Comparison of ENCODE assay signal across 8 cellular contexts in genomic region chr3:50238549-50239026, GRCh38. TPM values are rescaled to one million over a fixed set of nuclear protein-coding genes. Genes with fewer than 3 reads are reported as not detected.
A peak's percentile ranks its signal among the peaks of the same experiment; 100 is the strongest.
DNase-seq lines count a peak whose midpoint lies in the region; ATAC-seq, FAIRE-seq and TF ChIP-seq lines count a peak whose summit lies in the region.

No MANE protein-coding gene starts in this region.

- ATAC-seq in body of pancreas, result peak; percentile 62
- no peak for ATAC-seq in stimulated activated effector memory CD8-positive, alpha-beta T cell treated with anti-CD3 and anti-CD28 coated beads, Interleukin-12 subunit alpha, Interleukin-12 subunit beta, amount 100 ng/mL, for 72 hours
- no peak for ATAC-seq in HG02642 (IDR thresholded peaks at IDR 0.05; ENCODE audit: poor library complexity, unreplicated experiment)
- ATAC-seq in GM18517 (IDR thresholded peaks at IDR 0.05; ENCODE audit: unreplicated experiment), result no peak

- WGBS in body of pancreas, 2 donors, result 0 to 4% methylated on average over 6 to 7 of the region's 7 CpGs

- peak overlapping the region; percentile 35; the same call in 1 of the 2 replicates for H3K27ac ChIP-seq in KMS-11
- peak overlapping the region; percentile 48 to 87 (median 80) for H3K27ac ChIP-seq in body of pancreas
- H3K27ac ChIP-seq in kidney (ENCODE audit: low read depth in 2 of 2, low read length in 2 of 2), result peak overlapping the region; percentile 89 to 93

- H3K9ac ChIP-seq in KMS-11 (no peak overlapping the region), kidney (ENCODE audit: low read length in 2 of 2) (peak overlapping the region in 1 of 2 donors; percentile 76)

- H3K4me2 ChIP-seq in KMS-11, result peak overlapping the region; percentile 76

- H3K27me3 ChIP-seq in BJ (ENCODE audit: control insufficient read depth, insufficient read depth, low read length), result no peaks in the 10 kb centered on the region
- H3K27me3 ChIP-seq in KMS-11 (ENCODE audit: insufficient read depth, low read depth), result no peaks in the 10 kb centered on the region
- H3K27me3 ChIP-seq in body of pancreas, result no peaks in the 10 kb centered on the region

- H3K4me1 ChIP-seq in KMS-11 (ENCODE audit: low read depth, poor library complexity, severe bottlenecking), result no peaks in the 10 kb centered on the region
- H3K4me1 ChIP-seq in body of pancreas, result peaks cover 69% of the 10 kb centered on the region
- peaks cover 32 to 63% of the 10 kb centered on the region in 2 donors for H3K4me1 ChIP-seq in kidney (ENCODE audit: control insufficient read depth in 1 of 2, insufficient read depth in 1 of 2, low read depth in 1 of 2, low read length in 2 of 2)

- TF ChIP-seq POLR2A in body of pancreas (IDR thresholded peaks at IDR 0.05), result no peak

- TF ChIP-seq CTCF in BJ (IDR thresholded peaks at IDR 0.05; ENCODE audit: insufficient read depth, low read depth, low read length) (no peak), KMS-11 (conservative IDR thresholded peaks at IDR 0.05; ENCODE audit: low read depth, low read length) (no peak), body of pancreas (IDR thresholded peaks at IDR 0.05) (no peak), kidney (IDR thresholded peaks at IDR 0.05; ENCODE audit: borderline replicate concordance, extremely low read depth, insufficient read depth) (no peak)

- H4K20me1 ChIP-seq in KMS-11 (ENCODE audit: insufficient read depth), result no peaks in the 10 kb centered on the region

- H3K36me3 ChIP-seq in BJ (ENCODE audit: control insufficient read depth, insufficient read depth, low read length), result peaks cover 10% of the 10 kb centered on the region
- H3K36me3 ChIP-seq in KMS-11 (ENCODE audit: insufficient read depth), result no peaks in the 10 kb centered on the region
- no peaks in the 10 kb centered on the region for H3K36me3 ChIP-seq in body of pancreas (replicated peaks in 1 of 2; ENCODE audit: insufficient read depth in 1 of 2, low read depth in 2 of 2)
- H3K36me3 ChIP-seq in kidney (ENCODE audit: control insufficient read depth in 1 of 2, insufficient read depth in 2 of 2, low read length in 2 of 2), result no peaks in the 10 kb centered on the region

- peaks cover 70% of the 10 kb centered on the region for H3K36me3 Mint-ChIP-seq in stimulated activated effector memory CD8-positive, alpha-beta T cell treated with anti-CD3 and anti-CD28 coated beads, Interleukin-12 subunit alpha, Interleukin-12 subunit beta, amount 100 ng/mL, for 72 hours

- no peaks in the 10 kb centered on the region for H3K9me3 Mint-ChIP-seq in stimulated activated effector memory CD8-positive, alpha-beta T cell treated with anti-CD3 and anti-CD28 coated beads, Interleukin-12 subunit alpha, Interleukin-12 subunit beta, amount 100 ng/mL, for 72 hours

- CTCF ChIA-PET in BJ (lab: Yijun Ruan, JAX), result interaction anchor here (0.6 to 3.8 kb wide), 7 partner anchors 8 to 85 kb away, joined by 3 to 41 read pairs (median 3); no protein-coding TSS in a partner anchor

- DNase-seq in BJ (ENCODE audit: low read depth) (no peak), body of pancreas (peak; percentile 96 to 98 (median 97)), kidney (peak; percentile 93), GDM1 (lab: John Stamatoyannopoulos, UW) (no peak)
- no peak for DNase-seq in stimulated activated effector memory CD8-positive, alpha-beta T cell treated with anti-CD3 and anti-CD28 coated beads, Interleukin-12 subunit alpha, Interleukin-12 subunit beta, amount 100 ng/mL, for 72 hours (ENCODE audit: low spot score in 2 of 2)

- peak overlapping the region; percentile 76 for H3K4me3 ChIP-seq in BJ (ENCODE audit: low read depth, low read length)
- no peak overlapping the region for H3K4me3 ChIP-seq in KMS-11 (IDR thresholded peaks at IDR 0.05; ENCODE audit: insufficient read depth, low read depth, low read length)
- H3K4me3 ChIP-seq in body of pancreas, result no peak overlapping the region
- peak overlapping the region; percentile 77 to 93 for H3K4me3 ChIP-seq in kidney (ENCODE audit: low read length in 2 of 2)

- POLR2A ChIA-PET in BJ (lab: Charles Lee), result interaction anchor here (1.0 kb wide), 1 partner anchor 8 kb away, joined by 4 read pairs; no protein-coding TSS in a partner anchor

- no peaks in the 10 kb centered on the region for H3K9me3 ChIP-seq in body of pancreas
- no peaks in the 10 kb centered on the region for H3K9me3 ChIP-seq in kidney (ENCODE audit: control insufficient read depth in 1 of 2, low read length in 2 of 2)

- H3K79me2 ChIP-seq in KMS-11 (ENCODE audit: insufficient read depth, low read depth), result peaks cover 42% of the 10 kb centered on the region

- no peak overlapping the region for H2AFZ ChIP-seq in KMS-11 (ENCODE audit: low read depth)

- H3K27ac Mint-ChIP-seq in stimulated activated effector memory CD8-positive, alpha-beta T cell treated with anti-CD3 and anti-CD28 coated beads, Interleukin-12 subunit alpha, Interleukin-12 subunit beta, amount 100 ng/mL, for 72 hours, result peak overlapping the region; percentile 94

- H3K4me1 Mint-ChIP-seq in stimulated activated effector memory CD8-positive, alpha-beta T cell treated with anti-CD3 and anti-CD28 coated beads, Interleukin-12 subunit alpha, Interleukin-12 subunit beta, amount 100 ng/mL, for 72 hours, result peaks cover 72% of the 10 kb centered on the region

- intact Hi-C loops in body of pancreas (cut with DNase I), result no loop called here
- intact Hi-C loops in kidney (cut with DNase I), result no loop called here

- no peak for FAIRE-seq in kidney (lab: Jason Lieb, UNC)

- peak overlapping the region; percentile 99 for H3K4me3 Mint-ChIP-seq in stimulated activated effector memory CD8-positive, alpha-beta T cell treated with anti-CD3 and anti-CD28 coated beads, Interleukin-12 subunit alpha, Interleukin-12 subunit beta, amount 100 ng/mL, for 72 hours

RNA-seq across cellular contexts. Expression of gene GNAI2, which starts 2.6 kb away (rescaled TPM):
- polyA plus RNA-seq in BJ (2011; rRNA removed), result 574 and 887 TPM in 2 replicates
- 386 and 559 TPM in 2 replicates for polyA minus RNA-seq in BJ (2011; rRNA and poly(A)+ RNA removed)
- total RNA-seq in body of pancreas, result 10 to 100 TPM; 46.2 to 53.7 TPM
- total RNA-seq in kidney, result 245 TPM
- polyA plus RNA-seq in kidney (ENCODE audit: insufficient read depth, low read depth, low replicate concordance), result 141 TPM

RNA-seq across cellular contexts. Expression of gene SEMA3B, which starts 30.4 kb away (rescaled TPM):
- polyA plus RNA-seq in BJ (2011; rRNA removed) (32.7 and 59.0 TPM in 2 replicates), kidney (ENCODE audit: insufficient read depth, low read depth, low replicate concordance) (99.9 TPM)
- 13.2 and 16.4 TPM in 2 replicates for polyA minus RNA-seq in BJ (2011; rRNA and poly(A)+ RNA removed)
- total RNA-seq in body of pancreas (100 to 1,000 TPM in 1 of 2 donors, 10 to 100 TPM in 1; 71.1 to 116 TPM), kidney (96.1 TPM)

RNA-seq across cellular contexts. Expression of gene SLC38A3, which starts 33.5 kb away (rescaled TPM):
- polyA plus RNA-seq in BJ (2011; rRNA removed), result 0.17 and 0.22 TPM in 2 replicates
- 0.28 TPM in 1 of 2 replicates, not detected in the other for polyA minus RNA-seq in BJ (2011; rRNA and poly(A)+ RNA removed)
- total RNA-seq in body of pancreas, result 10 to 100 TPM in 1 of 2 donors, 1 to 10 TPM in 1; 4.6 to 48.0 TPM
- 1.6 TPM for total RNA-seq in kidney
- 4.2 TPM for polyA plus RNA-seq in kidney (ENCODE audit: insufficient read depth, low read depth, low replicate concordance)

RNA-seq across cellular contexts. Expression of gene LSMEM2, which starts 40.3 kb away (rescaled TPM):
- polyA plus RNA-seq in BJ (2011; rRNA removed), result not detected in 2 replicates
- polyA minus RNA-seq in BJ (2011; rRNA and poly(A)+ RNA removed), result not detected in 2 replicates
- not detected for total RNA-seq in body of pancreas
- total RNA-seq in kidney, result 0.22 TPM
- polyA plus RNA-seq in kidney (ENCODE audit: insufficient read depth, low read depth, low replicate concordance), result 0.62 TPM

RNA-seq across cellular contexts. Expression of gene GNAT1, which starts 47.2 kb away (rescaled TPM):
- polyA plus RNA-seq in BJ (2011; rRNA removed), result not detected in 2 replicates
- polyA minus RNA-seq in BJ (2011; rRNA and poly(A)+ RNA removed), result not detected in 2 replicates
- total RNA-seq in body of pancreas, result not detected
- total RNA-seq in kidney, result not detected
- polyA plus RNA-seq in kidney (ENCODE audit: insufficient read depth, low read depth, low replicate concordance), result not detected

Comparison
In these comparisons a context has a peak if more than half of its experiments do, and no peak if none do; other contexts are left out.
1. DNase-seq: peak in body of pancreas (4 of 4) and kidney (single experiment); none in BJ (single experiment), stimulated activated effector memory CD8-positive, alpha-beta T cell treated with anti-CD3 and anti-CD28 coated beads, Interleukin-12 subunit alpha, Interleukin-12 subunit beta, amount 100 ng/mL, for 72 hours (0 of 2) and GDM1 (single experiment).
2. H3K4me3 ChIP-seq: peak in BJ (single experiment) and kidney (2 of 2); none in KMS-11 (single experiment) and body of pancreas (0 of 2).
3. H3K27ac ChIP-seq: peak in every context shown above with its lines; median percentile 91 in kidney; 80 in body of pancreas; 35 in KMS-11.